Comparison of ENCODE assay signal across 8 cellular contexts in the genomic region with DNA sequence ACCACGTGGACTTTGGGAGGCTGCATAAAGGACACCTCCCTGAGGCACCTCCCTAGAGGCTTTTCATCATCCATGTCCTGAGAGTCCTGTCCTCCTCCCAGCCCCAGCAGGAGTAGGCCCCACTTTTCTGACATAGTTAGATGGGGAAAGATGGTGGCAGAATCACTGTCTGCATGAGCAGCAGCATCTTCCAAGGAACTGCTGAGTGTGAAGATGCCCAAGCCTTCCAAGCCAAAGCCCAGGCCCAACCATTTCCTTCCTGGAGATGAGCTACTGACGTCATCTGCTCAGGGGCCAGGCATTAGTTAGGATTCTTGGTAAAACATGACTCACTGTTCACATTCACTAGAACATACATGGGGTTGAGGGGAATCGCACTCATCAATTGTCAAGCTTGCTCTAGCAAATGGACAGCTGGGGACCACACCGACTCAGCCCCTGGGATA. TPM values are rescaled to one million over a fixed set of nuclear protein-coding genes. Genes with fewer than 3 reads are reported as not detected.
A peak's percentile ranks its signal among the peaks of the same experiment; 100 is the strongest.
DNase-seq lines count a peak whose midpoint lies in the region; ATAC-seq and TF ChIP-seq lines count a peak whose summit lies in the region.

No MANE protein-coding gene starts in this region.

- no peak overlapping the region for H3K9ac ChIP-seq in adipocyte (ENCODE audit: low read length)

- no peaks in the 10 kb centered on the region for H3K9me3 ChIP-seq in adipocyte (ENCODE audit: control insufficient read depth, low read length)

- intact Hi-C loops in CD14-positive monocyte (cut with micrococcal nuclease) = no loop called here

- H3K27ac Mint-ChIP-seq in CD14-positive monocyte = peak overlapping the region in 5 of 7 donors; percentile 30 to 87 (median 82)

- no peak overlapping the region for H3K4me3 Mint-ChIP-seq in CD14-positive monocyte

- H3K4me1 ChIP-seq in adipocyte (ENCODE audit: control insufficient read depth, insufficient read depth, low read length) = peaks cover 28% of the 10 kb centered on the region

- no peak overlapping the region for H3K27ac ChIP-seq in coronary artery

- H3K4me3 ChIP-seq in adipocyte (ENCODE audit: low read length) (no peak overlapping the region), coronary artery (no peak overlapping the region)

- H3K27me3 ChIP-seq in adipocyte (replicated peaks; ENCODE audit: control insufficient read depth, insufficient read depth, low read length) = no peaks in the 10 kb centered on the region

- DNase-seq in CD14-positive monocyte (ENCODE audit: low spot score) (no peak), Kasumi-1 (lab: John Stamatoyannopoulos, UW) (peak; percentile 2 to 35), adipocyte (ENCODE audit: low read depth) (peak; percentile 46), myocyte (ENCODE audit: low read depth) (peak; percentile 50), coronary artery (ENCODE audit: low spot score) (no peak), medulla oblongata (ENCODE audit: extremely low spot score) (no peak)

- H3K27me3 Mint-ChIP-seq in CD14-positive monocyte (ENCODE audit: low read depth in 3 of 3) = peaks cover 0 to 7% (median 3%) of the 10 kb centered on the region in 3 donors

- peaks cover 27% of the 10 kb centered on the region for H3K36me3 ChIP-seq in adipocyte (ENCODE audit: control insufficient read depth, insufficient read depth, low read length, severe bottlenecking)

- TF ChIP-seq CTCF in CD14-positive monocyte (IDR thresholded peaks at IDR 0.05) (no peak), coronary artery (IDR thresholded peaks at IDR 0.05) (no peak)

- peaks cover 53 to 73% of the 10 kb centered on the region in 2 donors for H3K36me3 Mint-ChIP-seq in CD14-positive monocyte

- H3K9me3 Mint-ChIP-seq in CD14-positive monocyte = peaks cover 0 to 2% (median 0%) of the 10 kb centered on the region in 7 donors

- H3K4me1 Mint-ChIP-seq in CD14-positive monocyte = peaks cover 52% of the 10 kb centered on the region

- ATAC-seq in HG03108 (IDR thresholded peaks at IDR 0.05; ENCODE audit: unreplicated experiment) (no peak), GM21825 (IDR thresholded peaks at IDR 0.05; ENCODE audit: unreplicated experiment) (no peak)

RNA-seq across cellular contexts. Expression of gene VDR, which starts 37.3 kb away (rescaled TPM):
- polyA plus RNA-seq in CD14-positive monocyte = 10 to 100 TPM in 1 of 2 donors, 1 to 10 TPM in 1; 6.0 to 12.8 TPM
- 17.6 and 22.1 TPM in 2 replicates for total RNA-seq in myocyte
- polyA plus RNA-seq in myocyte (2012) = 71.5 TPM

RNA-seq across cellular contexts. Expression of gene HDAC7, which starts 47.8 kb away (rescaled TPM):
- polyA plus RNA-seq in CD14-positive monocyte = 1 to 10 TPM; 5.9 to 8.4 TPM
- total RNA-seq in myocyte = 13.8 and 22.6 TPM in 2 replicates
- 52.6 TPM for polyA plus RNA-seq in myocyte (2012)

Comparison
In these comparisons a context has a peak if more than half of its experiments do, and no peak if none do; other contexts are left out.
1. DNase-seq: peak in Kasumi-1 (2 of 2), adipocyte (single experiment) and myocyte (single experiment); none in CD14-positive monocyte (single experiment), coronary artery (single experiment) and medulla oblongata (single experiment).